Comparison of ENCODE assay signal across 8 cellular contexts in genomic region chr2:39436592-39437521, GRCh38. TPM values are rescaled to one million over a fixed set of nuclear protein-coding genes. Genes with fewer than 3 reads are reported as not detected.
DNase-seq lines count a peak whose midpoint lies in the region; ATAC-seq and TF ChIP-seq lines count a peak whose summit lies in the region.

TSS of gene MAP4K3 (minus strand) at chr2:39437285. CDS start at chr2:39436987, 298 bp downstream.

- DNase-seq in AG20443 (ENCODE audit: low spot score) (peak; percentile 99), NCI-H460 (ENCODE audit: extremely low read depth, low read depth) (peak; percentile 93), choroid plexus epithelial cell (ENCODE audit: low read depth) (peak; percentile 95), kidney glomerular epithelial cell (lab: John Stamatoyannopoulos, UW) (peak; percentile 89)
- peak; percentile 63 to 77 for DNase-seq in activated CD4-positive, alpha-beta T cell treated with anti-CD3 and anti-CD28 coated beads for 24 hours (ENCODE audit: low read depth in 2 of 2)
- peak; percentile 67 to 71 for DNase-seq in stimulated activated CD4-positive, alpha-beta T cell treated with anti-CD3 and anti-CD28 coated beads, Interleukin-15, amount 100 ng/mL, for 48 hours (ENCODE audit: low read depth in 2 of 2)

- peak; percentile 56 for ATAC-seq in HG03378 (IDR thresholded peaks at IDR 0.05; ENCODE audit: unreplicated experiment)

- no peak for TF ChIP-seq CTCF in choroid plexus epithelial cell (conservative IDR thresholded peaks at IDR 0.05; ENCODE audit: low read depth, low read length)

- TF ChIP-seq POLR2A in GM19099 (IDR thresholded peaks at IDR 0.05; ENCODE audit: extremely low read depth, insufficient read length, low read depth): peak; percentile 56

- H3K4me3 ChIP-seq in choroid plexus epithelial cell (ENCODE audit: low read depth, low read length): peak within 1 kb of the TSS; percentile 84

RNA-seq across cellular contexts. Expression of gene MAP4K3, which starts in this region (rescaled TPM):
- 24.9 and 30.5 TPM in 2 replicates for total RNA-seq in NCI-H460 (2014; rRNA removed; shearing (Covaris generic))
- 37.7 and 43.0 TPM in 2 replicates for polyA plus RNA-seq in NCI-H460 (2014; cell fraction: nucleus; rRNA removed)

Comparison
In these comparisons a context has a peak if more than half of its experiments do, and no peak if none do; other contexts are left out.
1. Peak in every context shown above with its lines: DNase-seq, ATAC-seq and H3K4me3 ChIP-seq.